In genomic region chrX:724256-724655, GRCh38 we compare ENCODE assay signal across 2 cellular contexts.
TF ChIP-seq lines count a peak whose summit lies in the region.

No MANE protein-coding gene starts in this region.

TF ChIP-seq in WTC11, 78 proteins besides CTCF, POLR2A, EP300 and RAD21:
- TF ChIP-seq, protein P1, sequence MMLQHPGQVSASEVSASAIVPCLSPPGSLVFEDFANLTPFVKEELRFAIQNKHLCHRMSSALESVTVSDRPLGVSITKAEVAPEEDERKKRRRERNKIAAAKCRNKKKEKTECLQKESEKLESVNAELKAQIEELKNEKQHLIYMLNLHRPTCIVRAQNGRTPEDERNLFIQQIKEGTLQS (CRISPR knock-in tag; conservative IDR thresholded peaks at IDR 0.05), result no peak
- no peak for TF ChIP-seq TCF7 (CRISPR knock-in tag; IDR thresholded peaks at IDR 0.05; ENCODE audit: low read depth)
- TF ChIP-seq, protein P2, sequence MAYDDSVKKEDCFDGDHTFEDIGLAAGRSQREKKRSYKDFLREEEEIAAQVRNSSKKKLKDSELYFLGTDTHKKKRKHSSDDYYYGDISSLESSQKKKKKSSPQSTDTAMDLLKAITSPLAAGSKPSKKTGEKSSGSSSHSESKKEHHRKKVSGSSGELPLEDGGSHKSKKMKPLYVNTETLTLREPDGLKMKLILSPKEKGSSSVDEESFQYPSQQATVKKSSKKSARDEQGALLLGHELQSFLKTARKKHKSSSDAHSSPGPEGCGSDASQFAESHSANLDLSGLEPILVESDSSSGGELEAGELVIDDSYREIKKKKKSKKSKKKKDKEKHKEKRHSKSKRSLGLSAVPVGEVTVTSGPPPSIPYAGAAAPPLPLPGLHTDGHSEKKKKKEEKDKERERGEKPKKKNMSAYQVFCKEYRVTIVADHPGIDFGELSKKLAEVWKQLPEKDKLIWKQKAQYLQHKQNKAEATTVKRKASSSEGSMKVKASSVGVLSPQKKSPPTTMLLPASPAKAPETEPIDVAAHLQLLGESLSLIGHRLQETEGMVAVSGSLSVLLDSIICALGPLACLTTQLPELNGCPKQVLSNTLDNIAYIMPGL (CRISPR knock-in tag; IDR thresholded peaks at IDR 0.05), result no peak
- TF ChIP-seq SMAD3 (CRISPR knock-in tag; IDR thresholded peaks at IDR 0.05; ENCODE audit: borderline replicate concordance), result no peak
- no peak for TF ChIP-seq TEAD1 (CRISPR knock-in tag; IDR thresholded peaks at IDR 0.05)
- TF ChIP-seq, protein P3, sequence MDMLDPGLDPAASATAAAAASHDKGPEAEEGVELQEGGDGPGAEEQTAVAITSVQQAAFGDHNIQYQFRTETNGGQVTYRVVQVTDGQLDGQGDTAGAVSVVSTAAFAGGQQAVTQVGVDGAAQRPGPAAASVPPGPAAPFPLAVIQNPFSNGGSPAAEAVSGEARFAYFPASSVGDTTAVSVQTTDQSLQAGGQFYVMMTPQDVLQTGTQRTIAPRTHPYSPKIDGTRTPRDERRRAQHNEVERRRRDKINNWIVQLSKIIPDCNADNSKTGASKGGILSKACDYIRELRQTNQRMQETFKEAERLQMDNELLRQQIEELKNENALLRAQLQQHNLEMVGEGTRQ (CRISPR knock-in tag; IDR thresholded peaks at IDR 0.05), result no peak
- TF ChIP-seq MAX (CRISPR knock-in tag; IDR thresholded peaks at IDR 0.05), result no peak

TF ChIP-seq in HepG2, 621 proteins besides CTCF, POLR2A, EP300 and RAD21 (continued from another document):
- TF ChIP-seq, protein P2 (CRISPR knock-in tag; IDR thresholded peaks at IDR 0.05; ENCODE audit: borderline replicate concordance in 1 of 2, low read depth in 1 of 2), result no peak
- TF ChIP-seq ZNF792 (CRISPR knock-in tag; IDR thresholded peaks at IDR 0.05), result no peak
- no peak for TF ChIP-seq PHF8 (CRISPR knock-in tag; IDR thresholded peaks at IDR 0.05)
- no peak for TF ChIP-seq ZNF383 (CRISPR knock-in tag; IDR thresholded peaks at IDR 0.05; ENCODE audit: borderline replicate concordance)
